Comparison of ENCODE assay signal across 1 cellular context in genomic region chr10:103042129-103042528, GRCh38.
TF ChIP-seq lines count a peak whose summit lies in the region.

No MANE protein-coding gene starts in this region.

TF ChIP-seq in WTC11, 78 proteins besides CTCF, POLR2A, EP300 and RAD21 (continued from another document):
- TF ChIP-seq, protein P1, sequence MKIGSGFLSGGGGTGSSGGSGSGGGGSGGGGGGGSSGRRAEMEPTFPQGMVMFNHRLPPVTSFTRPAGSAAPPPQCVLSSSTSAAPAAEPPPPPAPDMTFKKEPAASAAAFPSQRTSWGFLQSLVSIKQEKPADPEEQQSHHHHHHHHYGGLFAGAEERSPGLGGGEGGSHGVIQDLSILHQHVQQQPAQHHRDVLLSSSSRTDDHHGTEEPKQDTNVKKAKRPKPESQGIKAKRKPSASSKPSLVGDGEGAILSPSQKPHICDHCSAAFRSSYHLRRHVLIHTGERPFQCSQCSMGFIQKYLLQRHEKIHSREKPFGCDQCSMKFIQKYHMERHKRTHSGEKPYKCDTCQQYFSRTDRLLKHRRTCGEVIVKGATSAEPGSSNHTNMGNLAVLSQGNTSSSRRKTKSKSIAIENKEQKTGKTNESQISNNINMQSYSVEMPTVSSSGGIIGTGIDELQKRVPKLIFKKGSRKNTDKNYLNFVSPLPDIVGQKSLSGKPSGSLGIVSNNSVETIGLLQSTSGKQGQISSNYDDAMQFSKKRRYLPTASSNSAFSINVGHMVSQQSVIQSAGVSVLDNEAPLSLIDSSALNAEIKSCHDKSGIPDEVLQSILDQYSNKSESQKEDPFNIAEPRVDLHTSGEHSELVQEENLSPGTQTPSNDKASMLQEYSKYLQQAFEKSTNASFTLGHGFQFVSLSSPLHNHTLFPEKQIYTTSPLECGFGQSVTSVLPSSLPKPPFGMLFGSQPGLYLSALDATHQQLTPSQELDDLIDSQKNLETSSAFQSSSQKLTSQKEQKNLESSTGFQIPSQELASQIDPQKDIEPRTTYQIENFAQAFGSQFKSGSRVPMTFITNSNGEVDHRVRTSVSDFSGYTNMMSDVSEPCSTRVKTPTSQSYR (CRISPR knock-in tag; IDR thresholded peaks at IDR 0.05) = no peak
